ENCODE assay signal across 20 cellular contexts in genomic region chr5:32651638-32652037, GRCh38. TPM values are rescaled to one million over a fixed set of nuclear protein-coding genes. Genes with fewer than 3 reads are reported as not detected.
"Had no signal": no experiment of that assay in that cellular context is flagged by ENCODE, and none has a peak within 500 bp of the region (broad histone marks: within the 10 kb centered on the region; RNA-seq: fewer than 3 reads in every experiment).

No MANE protein-coding gene starts in this region.

- H3K4me1 ChIP-seq: left lung, stomach, testis, tibial nerve, uterus had no signal

- H3K4me2 ChIP-seq: smooth muscle cell had no signal

- DNase-seq: hippocampal formation; left colon; left lung; midbrain; mucosa of descending colon; naive thymus-derived CD4-positive, alpha-beta T cell; ovary; retina; stimulated activated CD4-positive, alpha-beta T cell treated with anti-CD3 and anti-CD28 coated beads, Interleukin-15, amount 100 ng/mL, for 24 hours; stimulated activated CD4-positive, alpha-beta T cell treated with anti-CD3 and anti-CD28 coated beads, Interleukin-2, amount 100 ng/mL, for 24 hours; stimulated activated CD4-positive, alpha-beta T cell treated with anti-CD3 and anti-CD28 coated beads, Interleukin-4, amount 100 ng/mL, for 1 hour; stimulated activated naive B cell treated with anti-CD40 and anti-IgM and Interleukin-4, amounts not matched to agents 10 μg/mL and 1 μg/mL and 100 μg/mL, for 72 hours; stimulated activated naive CD8-positive, alpha-beta T cell treated with anti-CD3 and anti-CD28 coated beads, Interleukin-15, Interleukin-2, amounts not matched to agents 100 U/mL and 50 U/mL, for 24 hours; stomach; testis; uterus had no signal

- H3K36me3 ChIP-seq: left lung, ovary, stomach, tibial nerve, uterus had no signal

- ATAC-seq: left colon; left lung; mucosa of descending colon; naive thymus-derived CD4-positive, alpha-beta T cell; natural killer cell treated with Interleukin-12 subunit alpha and Interleukin-12 subunit beta and Interleukin-15 and Interleukin-18, amount 100 ng/mL, for 72 hours; stimulated activated naive B cell treated with anti-CD40 and anti-IgM and Interleukin-4, amounts not matched to agents 10 μg/mL and 1 μg/mL and 100 μg/mL, for 72 hours; stimulated activated naive CD8-positive, alpha-beta T cell treated with anti-CD3 and anti-CD28 coated beads, Interleukin-15, Interleukin-2, amounts not matched to agents 100 U/mL and 50 U/mL, for 24 hours had no signal

- H3K27ac ChIP-seq: left lung, ovary, stomach, testis, tibial nerve, uterus had no signal

- H3K9me3 ChIP-seq: mucosa of descending colon, ovary, testis, uterus had no signal

- H3K4me3 ChIP-seq: left lung, mucosa of descending colon, ovary, smooth muscle cell, stomach, testis, tibial nerve, uterus had no signal

- H3K27me3 ChIP-seq: left lung, ovary, stomach, testis, tibial nerve, uterus had no signal

- FAIRE-seq: keratinocyte had no signal

RNA-seq across cellular contexts. Expression of gene NPR3, which starts 59.5 kb away (rescaled TPM):
- polyA plus RNA-seq: naive thymus-derived CD4-positive, alpha-beta T cell had no signal
